In the genomic region with DNA sequence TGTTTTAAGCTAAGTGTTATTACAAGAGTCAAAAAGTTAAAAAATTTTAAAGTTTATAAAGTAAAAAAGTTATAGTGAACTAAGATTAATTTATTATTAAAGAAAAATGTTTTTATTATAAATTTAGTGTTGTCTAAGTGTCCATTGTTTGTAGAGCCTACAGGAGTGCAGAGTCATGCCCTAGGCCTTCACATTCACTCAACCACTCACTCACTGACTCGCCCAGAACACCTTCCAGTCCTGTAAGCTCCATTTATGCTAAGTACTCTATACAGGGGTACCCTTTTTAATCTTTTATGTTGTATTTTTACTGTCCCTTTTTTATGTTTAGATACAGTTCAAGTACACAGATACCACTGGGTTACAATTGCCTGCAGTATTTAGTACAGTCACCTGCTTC, we compare ENCODE assay signal across 22 cellular contexts. TPM values are rescaled to one million over a fixed set of nuclear protein-coding genes. Genes with fewer than 3 reads are reported as not detected.
A peak's percentile ranks its signal among the peaks of the same experiment; 100 is the strongest.
DNase-seq lines count a peak whose midpoint lies in the region; ATAC-seq, FAIRE-seq and TF ChIP-seq lines count a peak whose summit lies in the region.
"Had no signal": no experiment of that assay in that cellular context is flagged by ENCODE, and none has a peak within 500 bp of the region (broad histone marks: within the 10 kb centered on the region; RNA-seq: fewer than 3 reads in every experiment).

No MANE protein-coding gene starts in this region.

- TF ChIP-seq POLR2A in endothelial cell of umbilical vein (IDR thresholded peaks at IDR 0.05; ENCODE audit: low read depth, low read length), result no peak

- H3K79me2 ChIP-seq in endothelial cell of umbilical vein (ENCODE audit: control insufficient read depth, insufficient read depth, low read length), result no peaks in the 10 kb centered on the region

- no peak overlapping the region for H3K4me3 Mint-ChIP-seq in activated CD4-positive, alpha-beta T cell treated with anti-CD3 and anti-CD28 coated beads, Interleukin-2, amount 10 ng/mL, durations not matched to agents 7 days and 5 days
- H3K4me3 Mint-ChIP-seq: activated T-cell treated with anti-CD3 and anti-CD28 coated beads, Interleukin-2, amount 50 U/mL, for 24 hours; nephron progenitor cell had no signal

- no peaks in the 10 kb centered on the region for H3K9me3 Mint-ChIP-seq in activated CD4-positive, alpha-beta T cell treated with anti-CD3 and anti-CD28 coated beads, Interleukin-2, amount 10 ng/mL, durations not matched to agents 7 days and 5 days
- H3K9me3 Mint-ChIP-seq: activated T-cell treated with anti-CD3 and anti-CD28 coated beads, Interleukin-2, amount 50 U/mL, for 24 hours had no signal

- H3K27me3 ChIP-seq in Panc1 (ENCODE audit: control insufficient read depth, insufficient read depth, low read length), result no peaks in the 10 kb centered on the region
- no peaks in the 10 kb centered on the region for H3K27me3 ChIP-seq in endothelial cell of umbilical vein (ENCODE audit: control insufficient read depth in 2 of 2, insufficient read depth in 2 of 2, low read length in 2 of 2)
- H3K27me3 ChIP-seq: upper lobe of left lung had no signal

- no peaks in the 10 kb centered on the region for H3K36me3 ChIP-seq in Panc1 (ENCODE audit: control insufficient read depth, insufficient read depth, low read length)
- no peaks in the 10 kb centered on the region for H3K36me3 ChIP-seq in endothelial cell of umbilical vein (ENCODE audit: control insufficient read depth in 2 of 2, extremely low read depth in 1 of 2, insufficient read depth in 2 of 2, low read length in 2 of 2)
- H3K36me3 ChIP-seq: upper lobe of left lung, WERI-Rb-1 had no signal

- POLR2A ChIA-PET in Panc1 (lab: Charles Lee) (no interaction called here), endothelial cell of umbilical vein (lab: Charles Lee) (no interaction called here)
- POLR2A ChIA-PET in activated CD4-positive, alpha-beta T cell treated with anti-CD3 and anti-CD28 coated beads, Interleukin-2, amount 10 ng/mL, durations not matched to agents 7 days and 5 days (lab: Charles Lee), result no interaction called here

- H3K4me2 ChIP-seq in endothelial cell of umbilical vein (ENCODE audit: insufficient read depth, low read length), result no peak overlapping the region
- H3K4me2 ChIP-seq: smooth muscle cell had no signal

- FAIRE-seq in endothelial cell of umbilical vein (lab: Jason Lieb, UNC), result no peak

- no peaks in the 10 kb centered on the region for H3K4me1 Mint-ChIP-seq in activated CD4-positive, alpha-beta T cell treated with anti-CD3 and anti-CD28 coated beads, Interleukin-2, amount 10 ng/mL, durations not matched to agents 7 days and 5 days

- intact Hi-C loops in Panc1 (cut with micrococcal nuclease; ENCODE audit: unreplicated experiment) (no loop called here), endothelial cell of umbilical vein (cut with micrococcal nuclease) (no loop called here)

- H3K27ac ChIP-seq in Panc1 (ENCODE audit: low read length) (no peak overlapping the region), endothelial cell of umbilical vein (ENCODE audit: insufficient read depth, low read depth, low read length) (no peak overlapping the region)
- H3K27ac ChIP-seq: C4-2B, upper lobe of left lung, WERI-Rb-1 had no signal

- H3K27me3 Mint-ChIP-seq in activated CD4-positive, alpha-beta T cell treated with anti-CD3 and anti-CD28 coated beads, Interleukin-2, amount 10 ng/mL, durations not matched to agents 7 days and 5 days, result no peaks in the 10 kb centered on the region
- H3K27me3 Mint-ChIP-seq: activated T-cell treated with anti-CD3 and anti-CD28 coated beads, Interleukin-2, amount 50 U/mL, for 24 hours had no signal

- 0 out of 2 replicates have a peak, but pooled peaks have one; percentile 44 for ATAC-seq in Panc1

- no peak overlapping the region for H3K27ac Mint-ChIP-seq in activated CD4-positive, alpha-beta T cell treated with anti-CD3 and anti-CD28 coated beads, Interleukin-2, amount 10 ng/mL, durations not matched to agents 7 days and 5 days
- H3K27ac Mint-ChIP-seq: activated T-cell treated with anti-CD3 and anti-CD28 coated beads, Interleukin-2, amount 50 U/mL, for 24 hours; nephron progenitor cell had no signal

- H2AFZ ChIP-seq in endothelial cell of umbilical vein (ENCODE audit: low read depth, low read length), result no peak overlapping the region

- BruUV-seq in Panc1 (replicated peaks; lab: Mats Ljungman, UMichigan) (no TSS peak), endothelial cell of umbilical vein (replicated peaks; lab: Mats Ljungman, UMichigan) (no TSS peak)

- H4K20me1 ChIP-seq in endothelial cell of umbilical vein (replicated peaks; ENCODE audit: control insufficient read depth, extremely low read depth, insufficient read depth, low read length), result peaks cover 2% of the 10 kb centered on the region

- no peak overlapping the region for H3K9ac ChIP-seq in endothelial cell of umbilical vein (replicated peaks; ENCODE audit: extremely low read depth, insufficient read depth, low read length)

- TF ChIP-seq CTCF in Panc1 (IDR thresholded peaks at IDR 0.05), result no peak
- TF ChIP-seq CTCF in endothelial cell of umbilical vein (IDR thresholded peaks at IDR 0.05; ENCODE audit: extremely low read depth in 1 of 2, insufficient read depth in 1 of 2, low read depth in 1 of 2, low read length in 2 of 2), result no peak

- in situ Hi-C loops in Panc1 (cut with HindIII; ENCODE audit: low pct_unique_long_range_greater_than_20kb, low sequenced_read_pairs), result no loop called here

- H3K4me3 ChIP-seq in Panc1 (ENCODE audit: low read depth in 2 of 2, low read length in 2 of 2), result no peak overlapping the region
- no peak overlapping the region for H3K4me3 ChIP-seq in endothelial cell of umbilical vein (replicated peaks in 1 of 3; ENCODE audit: insufficient read depth in 1 of 3, low read depth in 1 of 3, low read length in 3 of 3)
- H3K4me3 ChIP-seq: smooth muscle cell, upper lobe of left lung had no signal

- H3K4me1 ChIP-seq in Panc1 (ENCODE audit: control insufficient read depth, insufficient read depth, low read length) (no peaks in the 10 kb centered on the region), endothelial cell of umbilical vein (ENCODE audit: control insufficient read depth, extremely low read depth, insufficient read depth, low read length) (no peaks in the 10 kb centered on the region)
- H3K4me1 ChIP-seq: Caco-2 had no signal

- H3K9me1 ChIP-seq in endothelial cell of umbilical vein (replicated peaks; ENCODE audit: control insufficient read depth, extremely low read depth, insufficient read depth, low read length), result no peaks in the 10 kb centered on the region

- DNase-seq in HPDE6-E6E7 (ENCODE audit: extremely low spot score) (peak; percentile 11), Panc1 (ENCODE audit: low read depth, low spot score) (no peak), endothelial cell of umbilical vein (ENCODE audit: low read depth, low spot score) (no peak), renal cortical epithelial cell (ENCODE audit: low read depth) (peak; percentile 76), putamen (ENCODE audit: low spot score) (no peak)
- no peak for DNase-seq in activated CD4-positive, alpha-beta T cell treated with anti-CD3 and anti-CD28 coated beads, Interleukin-2, amount 10 ng/mL, durations not matched to agents 7 days and 5 days
- DNase-seq in activated T-cell treated with anti-CD3 and anti-CD28 coated beads, Interleukin-2, amount 50 U/mL, for 1 hour, result no peak
- DNase-seq: activated CD4-positive, alpha-beta T cell treated with anti-CD3 and anti-CD28 coated beads for 48 hours; activated gamma-delta T cell; activated T-cell treated with anti-CD3 and anti-CD28 coated beads, Interleukin-2, amount 50 U/mL, for 24 hours; Caco-2; cerebellar nuclear complex; foreskin fibroblast; NCI-H1436 treated with DMSO at 0.1 percent for 48 hours; NCI-H446; nephron progenitor cell; retina; SHP77; upper lobe of left lung; WERI-Rb-1 had no signal

- H3K36me3 Mint-ChIP-seq in activated CD4-positive, alpha-beta T cell treated with anti-CD3 and anti-CD28 coated beads, Interleukin-2, amount 10 ng/mL, durations not matched to agents 7 days and 5 days (ENCODE audit: low read depth), result peaks cover 2% of the 10 kb centered on the region

- no peaks in the 10 kb centered on the region for H3K9me3 ChIP-seq in Panc1 (ENCODE audit: control insufficient read depth, insufficient read depth, low read depth, low read length)
- no peaks in the 10 kb centered on the region for H3K9me3 ChIP-seq in endothelial cell of umbilical vein (replicated peaks; ENCODE audit: control insufficient read depth, insufficient read depth, low read length)
- H3K9me3 ChIP-seq: Caco-2, upper lobe of left lung had no signal

- CTCF ChIA-PET in Panc1 (lab: Charles Lee) (no interaction called here), endothelial cell of umbilical vein (lab: Charles Lee) (interaction anchor here (2.5 kb wide), 1 partner anchor 35 kb away, joined by 9 read pairs; no protein-coding TSS in a partner anchor)
- CTCF ChIA-PET in activated CD4-positive, alpha-beta T cell treated with anti-CD3 and anti-CD28 coated beads, Interleukin-2, amount 10 ng/mL, durations not matched to agents 7 days and 5 days (lab: Charles Lee), result no interaction called here

- dilution Hi-C loops in endothelial cell of umbilical vein (cut with MboI; ENCODE audit: extremely low pct_ligation_motif_present, low sequenced_read_pairs), result no loop called here

TF ChIP-seq in endothelial cell of umbilical vein, 7 proteins besides CTCF, POLR2A, EP300 and RAD21:
- TF ChIP-seq POLR2AphosphoS5 (IDR thresholded peaks at IDR 0.05; ENCODE audit: insufficient read depth, low read depth, low read length) (no peak), EZH2 (IDR thresholded peaks at IDR 0.05; ENCODE audit: borderline replicate concordance, low read depth, low read length, severe bottlenecking) (no peak), FOS (IDR thresholded peaks at IDR 0.05; ENCODE audit: borderline replicate concordance, insufficient read depth, low read length) (peak; percentile 15), GATA2 (IDR thresholded peaks at IDR 0.05; ENCODE audit: insufficient read depth, insufficient read length, low read depth, low read length) (no peak)

RNA-seq across cellular contexts. Expression of a gene that starts 37.2 kb away (rescaled TPM):
- total RNA-seq in Panc1 (2021; ENCODE audit: unreplicated experiment), result 15.4 TPM
- polyA plus RNA-seq in Panc1 (2012; ENCODE audit: insufficient read length), result 28.3 TPM
- total RNA-seq in endothelial cell of umbilical vein, result 12.0 and 13.1 TPM in 2 replicates
- polyA plus RNA-seq in endothelial cell of umbilical vein, result 14.5 and 18.7 TPM in 2 replicates
- 11.5 and 12.5 TPM in 2 replicates for polyA plus RNA-seq in endothelial cell of umbilical vein (2011; cell fraction: cytosol; rRNA removed)
- 9.9 and 10.4 TPM in 2 replicates for polyA plus RNA-seq in endothelial cell of umbilical vein (2011; cell fraction: nucleus; rRNA removed)
- 5.9 and 10.5 TPM in 2 replicates for polyA plus RNA-seq in endothelial cell of umbilical vein (2012)
- polyA minus RNA-seq in endothelial cell of umbilical vein, result 8.9 and 11.8 TPM in 2 replicates
- 17.4 TPM for polyA minus RNA-seq in endothelial cell of umbilical vein (2011; cell fraction: cytosol; rRNA and poly(A)+ RNA removed)
- 10.9 and 12.7 TPM in 2 replicates for polyA minus RNA-seq in endothelial cell of umbilical vein (2011; cell fraction: nucleus; rRNA and poly(A)+ RNA removed)
- 1.6 and 7.6 TPM in 2 replicates for total RNA-seq in renal cortical epithelial cell
- total RNA-seq in activated CD4-positive, alpha-beta T cell treated with anti-CD3 and anti-CD28 coated beads, Interleukin-2, amount 10 ng/mL, durations not matched to agents 7 days and 5 days, result 10 to 100 TPM; 16.6 to 17.1 TPM

Comparison
In these comparisons a context has a peak if more than half of its experiments do, and no peak if none do; other contexts are left out.
1. DNase-seq: peak in HPDE6-E6E7 (single experiment) and renal cortical epithelial cell (single experiment); none in Panc1 (single experiment), endothelial cell of umbilical vein (single experiment), activated CD4-positive, alpha-beta T cell treated with anti-CD3 and anti-CD28 coated beads, Interleukin-2, amount 10 ng/mL, durations not matched to agents 7 days and 5 days (single experiment), activated T-cell treated with anti-CD3 and anti-CD28 coated beads, Interleukin-2, amount 50 U/mL, for 1 hour (single experiment) and putamen (single experiment).